ENCODE assay signal across 14 cellular contexts in genomic region chr13:26629260-26629659, GRCh38.
DNase-seq lines count a peak whose midpoint lies in the region; ATAC-seq and TF ChIP-seq lines count a peak whose summit lies in the region.
"Had no signal": no experiment of that assay in that cellular context is flagged by ENCODE, and none has a peak within 500 bp of the region (broad histone marks: within the 10 kb centered on the region; RNA-seq: fewer than 3 reads in every experiment).

No MANE protein-coding gene starts in this region.

- DNase-seq in AG04449 (ENCODE audit: low read depth, low spot score) (no peak), kidney tubule cell (ENCODE audit: low spot score) (peak; percentile 7)
- DNase-seq in CD4-positive, alpha-beta memory T cell: no peak
- DNase-seq in stimulated activated naive CD4-positive, alpha-beta T cell treated with Interleukin-2 at 50 U/mL for 16 hours (lab: John Stamatoyannopoulos, UW): no peak
- DNase-seq: NCI-H2081 treated with DMSO at 0.1 percent for 48 hours; stimulated activated naive B cell treated with anti-CD40 and anti-IgM and Interleukin-4, amounts not matched to agents 10 μg/mL and 1 μg/mL and 100 μg/mL, for 72 hours had no signal

- no peaks in the 10 kb centered on the region for H3K4me1 Mint-ChIP-seq in CD4-positive, alpha-beta memory T cell
- H3K4me1 Mint-ChIP-seq: stimulated activated naive B cell treated with anti-CD40 and anti-IgM and Interleukin-4, amounts not matched to agents 10 μg/mL and 1 μg/mL and 100 μg/mL, for 72 hours had no signal

- intact Hi-C loops in CD4-positive, alpha-beta memory T cell (cut with micrococcal nuclease): no loop called here

- H3K27me3 Mint-ChIP-seq in CD4-positive, alpha-beta memory T cell: peaks cover 0 to 3% of the 10 kb centered on the region in 2 donors

- H3K27ac ChIP-seq in VCaP: no peak overlapping the region
- no peak overlapping the region for H3K27ac ChIP-seq in CD4-positive, alpha-beta memory T cell (ENCODE audit: low read depth, low read length)
- H3K27ac ChIP-seq: parathyroid adenoma, RWPE1 had no signal

- H3K9me3 Mint-ChIP-seq in CD4-positive, alpha-beta memory T cell: peaks cover 2 to 15% (median 10%) of the 10 kb centered on the region in 8 donors

- H3K36me3 ChIP-seq in CD4-positive, alpha-beta memory T cell (ENCODE audit: insufficient read depth, low read length): no peaks in the 10 kb centered on the region

- POLR2A ChIA-PET in AG04449 (lab: Yijun Ruan, JAX): no interaction called here
- POLR2A ChIA-PET in CD4-positive, alpha-beta memory T cell (lab: Charles Lee; ENCODE audit: partially characterized antibody): no interaction called here

- H3K27ac Mint-ChIP-seq in CD4-positive, alpha-beta memory T cell: no peak overlapping the region
- H3K27ac Mint-ChIP-seq: stimulated activated naive B cell treated with anti-CD40 and anti-IgM and Interleukin-4, amounts not matched to agents 10 μg/mL and 1 μg/mL and 100 μg/mL, for 72 hours had no signal

- TF ChIP-seq CTCF in AG04449 (IDR thresholded peaks at IDR 0.05; ENCODE audit: insufficient read depth, low read length, missing control alignments) (peak; percentile 5), GM12872 (IDR thresholded peaks at IDR 0.05; ENCODE audit: insufficient read depth, low read depth, low read length) (peak; percentile 18; the same call in 1 of the 3 replicates), VCaP (conservative IDR thresholded peaks at IDR 0.05) (0 out of 2 replicates have a peak, but pooled peaks have one; percentile 7)

- H3K4me3 Mint-ChIP-seq in CD4-positive, alpha-beta memory T cell: no peak overlapping the region
- H3K4me3 Mint-ChIP-seq: stimulated activated naive B cell treated with anti-CD40 and anti-IgM and Interleukin-4, amounts not matched to agents 10 μg/mL and 1 μg/mL and 100 μg/mL, for 72 hours had no signal

- no peak overlapping the region for H3K4me3 ChIP-seq in AG04449 (ENCODE audit: low read depth, low read length)
- H3K4me3 ChIP-seq in CD4-positive, alpha-beta memory T cell (ENCODE audit: low read length in 2 of 2): no peak overlapping the region
- H3K4me3 ChIP-seq: GM12878 had no signal

- H3K9me3 ChIP-seq in CD4-positive, alpha-beta memory T cell (ENCODE audit: control insufficient read depth in 1 of 2, low read length in 2 of 2): no peaks in the 10 kb centered on the region
- H3K9me3 ChIP-seq: Caco-2 had no signal

- H3K36me3 Mint-ChIP-seq in CD4-positive, alpha-beta memory T cell: no peaks in the 10 kb centered on the region

- no peak for ATAC-seq in GM18519 (IDR thresholded peaks at IDR 0.05; ENCODE audit: low FRiP score, unreplicated experiment)
- ATAC-seq in HG03378 (IDR thresholded peaks at IDR 0.05; ENCODE audit: unreplicated experiment): no peak
- ATAC-seq: GM12878 had no signal

- no peaks in the 10 kb centered on the region for H3K27me3 ChIP-seq in CD4-positive, alpha-beta memory T cell (ENCODE audit: insufficient read depth, low read length)

- H3K4me1 ChIP-seq in CD4-positive, alpha-beta memory T cell (ENCODE audit: insufficient read depth, low read length): no peaks in the 10 kb centered on the region
- H3K4me1 ChIP-seq: Caco-2, parathyroid adenoma had no signal

- CTCF ChIA-PET in AG04449 (lab: Yijun Ruan, JAX): interaction anchor here (0.9 to 3.1 kb wide), 13 partner anchors 9 to 446 kb away, joined by 3 to 15 read pairs (median 4); no protein-coding TSS in a partner anchor
- CTCF ChIA-PET in CD4-positive, alpha-beta memory T cell (lab: Charles Lee; ENCODE audit: partially characterized antibody): no interaction called here
